In genomic region chr6:56764081-56764566, GRCh38 we compare ENCODE assay signal across 8 cellular contexts.
DNase-seq lines count a peak whose midpoint lies in the region; ATAC-seq, FAIRE-seq and TF ChIP-seq lines count a peak whose summit lies in the region.

No MANE protein-coding gene starts in this region.

- H3K4me3 Mint-ChIP-seq in T-helper 17 cell, result no peak overlapping the region
- no peak overlapping the region for H3K4me3 Mint-ChIP-seq in activated T-cell treated with anti-CD3 and anti-CD28 coated beads, Interleukin-2, amount 50 U/mL, for 72 hours

- no peak overlapping the region for H3K9ac ChIP-seq in keratinocyte (ENCODE audit: control insufficient read depth, extremely low read depth, insufficient read depth, low read length)

- dilution Hi-C loops in keratinocyte (cut with MboI; ENCODE audit: extremely low pct_ligation_motif_present, low sequenced_read_pairs), result no loop called here

- H3K4me2 ChIP-seq in keratinocyte (ENCODE audit: control insufficient read depth, extremely low read depth, insufficient read depth, low read depth, low read length), result no peak overlapping the region

- no peaks in the 10 kb centered on the region for H3K9me3 Mint-ChIP-seq in activated T-cell treated with anti-CD3 and anti-CD28 coated beads, Interleukin-2, amount 50 U/mL, for 72 hours

- no peak overlapping the region for H3K27ac Mint-ChIP-seq in T-helper 17 cell
- H3K27ac Mint-ChIP-seq in activated T-cell treated with anti-CD3 and anti-CD28 coated beads, Interleukin-2, amount 50 U/mL, for 72 hours, result no peak overlapping the region

- no peaks in the 10 kb centered on the region for H3K9me3 ChIP-seq in keratinocyte (ENCODE audit: control insufficient read depth, low read depth, low read length)
- no peaks in the 10 kb centered on the region for H3K9me3 ChIP-seq in T-helper 17 cell (ENCODE audit: control insufficient read depth, low read length, poor library complexity, severe bottlenecking)

- H3K27ac ChIP-seq in keratinocyte (ENCODE audit: control insufficient read depth, insufficient read depth, low read length), result no peak overlapping the region

- H3K27me3 ChIP-seq in keratinocyte (ENCODE audit: control insufficient read depth, extremely low read depth, insufficient read depth, low read length), result no peaks in the 10 kb centered on the region

- H3K9me1 ChIP-seq in keratinocyte (ENCODE audit: control insufficient read depth, extremely low read depth, insufficient read depth, low read length), result no peaks in the 10 kb centered on the region

- FAIRE-seq in keratinocyte (lab: Jason Lieb, UNC), result no peak

- peak; percentile 49 for ATAC-seq in GM21619 (IDR thresholded peaks at IDR 0.05; ENCODE audit: unreplicated experiment)
- ATAC-seq in T-helper 17 cell, result no peak
- ATAC-seq in activated T-cell treated with anti-CD3 and anti-CD28 coated beads, Interleukin-2, amount 50 U/mL, for 72 hours (replicated peaks in 1 of 2), result no peak

- peaks cover 3% of the 10 kb centered on the region for H3K36me3 Mint-ChIP-seq in T-helper 17 cell (ENCODE audit: low read depth)
- no peaks in the 10 kb centered on the region for H3K36me3 Mint-ChIP-seq in activated T-cell treated with anti-CD3 and anti-CD28 coated beads, Interleukin-2, amount 50 U/mL, for 72 hours (ENCODE audit: insufficient read depth in 2 of 2)

- H3K4me3 ChIP-seq in keratinocyte (ENCODE audit: control insufficient read depth in 2 of 3, extremely low read depth in 1 of 3, insufficient read depth in 2 of 3, low read depth in 1 of 3, low read length in 3 of 3), result no peak overlapping the region

- no peak overlapping the region for H2AFZ ChIP-seq in keratinocyte (ENCODE audit: control insufficient read depth, low read length)

- peak; percentile 62 for TF ChIP-seq CTCF in GM12873 (IDR thresholded peaks at IDR 0.05; ENCODE audit: insufficient read depth, low read depth, low read length, missing control alignments)
- TF ChIP-seq CTCF in keratinocyte (optimal IDR thresholded peaks at IDR 0.05 in 1 of 3, IDR thresholded peaks at IDR 0.05 in 1 of 3, conservative IDR thresholded peaks at IDR 0.05 in 1 of 3; ENCODE audit: extremely low read depth in 1 of 3, insufficient read depth in 2 of 3, low read length in 3 of 3), result peak; percentile 48 to 55 (median 51)

- peaks cover 20% of the 10 kb centered on the region for H3K4me1 ChIP-seq in keratinocyte (ENCODE audit: control insufficient read depth, extremely low read depth, insufficient read depth, low read length)

- no peaks in the 10 kb centered on the region for H3K36me3 ChIP-seq in keratinocyte (ENCODE audit: control insufficient read depth in 2 of 2, extremely low read depth in 1 of 2, insufficient read depth in 2 of 2, low read length in 2 of 2)

- H3K79me2 ChIP-seq in keratinocyte (ENCODE audit: control insufficient read depth, insufficient read depth, low read length), result peaks cover 2% of the 10 kb centered on the region

- DNase-seq in HuH-7.5 (ENCODE audit: low spot score), result peak; percentile 24
- peak; percentile 55 for DNase-seq in amniotic epithelial cell (ENCODE audit: low read depth)
- DNase-seq in keratinocyte (ENCODE audit: low read depth, low spot score), result no peak
- DNase-seq in GOT3 (lab: John Stamatoyannopoulos, UW), result no peak
- DNase-seq in T-helper 17 cell, result no peak
- DNase-seq in activated T-cell treated with anti-CD3 and anti-CD28 coated beads, Interleukin-2, amount 50 U/mL, for 72 hours, result no peak

- H3K27me3 Mint-ChIP-seq in T-helper 17 cell, result peaks cover 7% of the 10 kb centered on the region
- no peaks in the 10 kb centered on the region for H3K27me3 Mint-ChIP-seq in activated T-cell treated with anti-CD3 and anti-CD28 coated beads, Interleukin-2, amount 50 U/mL, for 72 hours (ENCODE audit: low read depth)

- H3K4me1 Mint-ChIP-seq in T-helper 17 cell, result peaks cover 9% of the 10 kb centered on the region
- no peaks in the 10 kb centered on the region for H3K4me1 Mint-ChIP-seq in activated T-cell treated with anti-CD3 and anti-CD28 coated beads, Interleukin-2, amount 50 U/mL, for 72 hours (ENCODE audit: low read depth)

- no peaks in the 10 kb centered on the region for H4K20me1 ChIP-seq in keratinocyte (ENCODE audit: control insufficient read depth, extremely low read depth, insufficient read depth, low read length)

Comparison
In these comparisons a context has a peak if more than half of its experiments do, and no peak if none do; other contexts are left out.
1. DNase-seq: peak in HuH-7.5 (single experiment) and amniotic epithelial cell (single experiment); none in keratinocyte (single experiment), GOT3 (single experiment), T-helper 17 cell (0 of 3) and activated T-cell treated with anti-CD3 and anti-CD28 coated beads, Interleukin-2, amount 50 U/mL, for 72 hours (0 of 2).